In the genomic region with DNA sequence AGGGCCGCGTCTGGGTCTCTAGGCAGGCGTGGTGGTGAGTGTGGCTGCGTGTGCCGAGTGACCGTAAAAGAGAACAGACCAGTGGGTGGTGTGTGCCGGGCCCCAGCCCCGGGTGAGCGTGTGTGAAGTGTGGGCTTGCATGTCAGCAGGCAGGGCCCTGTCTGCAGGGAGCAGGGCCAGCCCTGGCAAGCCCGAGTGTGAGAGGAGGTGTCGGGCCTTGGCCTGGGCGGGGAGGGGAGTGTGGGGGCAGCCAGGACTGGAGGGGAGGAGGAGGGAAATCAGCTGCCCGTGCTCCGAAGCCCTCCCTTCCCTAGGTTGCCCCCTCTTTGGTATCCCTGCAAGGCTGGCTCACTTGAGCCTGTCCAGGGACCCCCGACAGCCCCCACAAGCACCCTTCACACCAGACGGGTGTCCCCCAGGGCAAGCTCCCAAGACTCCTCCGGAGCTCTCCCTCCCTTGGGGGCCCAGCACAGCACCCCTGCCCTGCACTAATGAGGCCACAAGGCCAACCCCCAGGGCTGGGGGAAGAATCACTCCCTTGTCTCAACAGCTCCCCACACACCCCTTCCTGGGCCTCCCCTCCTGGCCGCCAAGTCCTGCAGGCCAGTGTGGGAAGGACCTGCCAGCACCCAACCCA, we compare ENCODE assay signal across 1 cellular context.
A peak's percentile ranks its signal among the peaks of the same experiment; 100 is the strongest.
TF ChIP-seq lines count a peak whose summit lies in the region.

No MANE protein-coding gene starts in this region.

TF ChIP-seq in HepG2, 621 proteins besides CTCF, POLR2A, EP300 and RAD21:
- TF ChIP-seq PCBP1 (IDR thresholded peaks at IDR 0.05; ENCODE audit: borderline replicate concordance, low read depth, low read length) (0 out of 2 replicates have a peak, but pooled peaks have one; percentile 16), DRAP1 (CRISPR knock-in tag; IDR thresholded peaks at IDR 0.05) (no peak)
